Comparison of ENCODE assay signal across 1 cellular context in the genomic region with DNA sequence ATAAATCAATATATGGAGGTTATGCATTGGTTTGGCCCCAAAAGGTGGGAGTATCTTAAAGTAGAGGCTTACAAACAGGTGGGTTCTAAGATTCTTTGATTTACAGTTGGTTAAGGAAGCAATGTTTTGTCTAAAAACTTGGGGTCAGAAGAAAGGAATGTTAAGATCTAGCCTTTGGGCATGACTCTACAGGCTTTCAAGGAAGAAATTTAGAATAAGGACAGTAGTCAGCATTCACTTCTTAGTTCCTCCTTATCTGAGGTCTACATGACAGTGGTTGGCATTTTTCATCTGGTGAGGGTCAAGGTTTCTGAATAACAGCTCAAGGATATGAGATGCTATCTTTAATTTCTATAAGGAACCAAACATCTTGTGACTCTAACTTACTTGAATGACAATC.
TF ChIP-seq lines count a peak whose summit lies in the region.

No MANE protein-coding gene starts in this region.

TF ChIP-seq in GM23338, 12 proteins besides CTCF, POLR2A, EP300 and RAD21 (continued from another document):
- TF ChIP-seq, protein P1, sequence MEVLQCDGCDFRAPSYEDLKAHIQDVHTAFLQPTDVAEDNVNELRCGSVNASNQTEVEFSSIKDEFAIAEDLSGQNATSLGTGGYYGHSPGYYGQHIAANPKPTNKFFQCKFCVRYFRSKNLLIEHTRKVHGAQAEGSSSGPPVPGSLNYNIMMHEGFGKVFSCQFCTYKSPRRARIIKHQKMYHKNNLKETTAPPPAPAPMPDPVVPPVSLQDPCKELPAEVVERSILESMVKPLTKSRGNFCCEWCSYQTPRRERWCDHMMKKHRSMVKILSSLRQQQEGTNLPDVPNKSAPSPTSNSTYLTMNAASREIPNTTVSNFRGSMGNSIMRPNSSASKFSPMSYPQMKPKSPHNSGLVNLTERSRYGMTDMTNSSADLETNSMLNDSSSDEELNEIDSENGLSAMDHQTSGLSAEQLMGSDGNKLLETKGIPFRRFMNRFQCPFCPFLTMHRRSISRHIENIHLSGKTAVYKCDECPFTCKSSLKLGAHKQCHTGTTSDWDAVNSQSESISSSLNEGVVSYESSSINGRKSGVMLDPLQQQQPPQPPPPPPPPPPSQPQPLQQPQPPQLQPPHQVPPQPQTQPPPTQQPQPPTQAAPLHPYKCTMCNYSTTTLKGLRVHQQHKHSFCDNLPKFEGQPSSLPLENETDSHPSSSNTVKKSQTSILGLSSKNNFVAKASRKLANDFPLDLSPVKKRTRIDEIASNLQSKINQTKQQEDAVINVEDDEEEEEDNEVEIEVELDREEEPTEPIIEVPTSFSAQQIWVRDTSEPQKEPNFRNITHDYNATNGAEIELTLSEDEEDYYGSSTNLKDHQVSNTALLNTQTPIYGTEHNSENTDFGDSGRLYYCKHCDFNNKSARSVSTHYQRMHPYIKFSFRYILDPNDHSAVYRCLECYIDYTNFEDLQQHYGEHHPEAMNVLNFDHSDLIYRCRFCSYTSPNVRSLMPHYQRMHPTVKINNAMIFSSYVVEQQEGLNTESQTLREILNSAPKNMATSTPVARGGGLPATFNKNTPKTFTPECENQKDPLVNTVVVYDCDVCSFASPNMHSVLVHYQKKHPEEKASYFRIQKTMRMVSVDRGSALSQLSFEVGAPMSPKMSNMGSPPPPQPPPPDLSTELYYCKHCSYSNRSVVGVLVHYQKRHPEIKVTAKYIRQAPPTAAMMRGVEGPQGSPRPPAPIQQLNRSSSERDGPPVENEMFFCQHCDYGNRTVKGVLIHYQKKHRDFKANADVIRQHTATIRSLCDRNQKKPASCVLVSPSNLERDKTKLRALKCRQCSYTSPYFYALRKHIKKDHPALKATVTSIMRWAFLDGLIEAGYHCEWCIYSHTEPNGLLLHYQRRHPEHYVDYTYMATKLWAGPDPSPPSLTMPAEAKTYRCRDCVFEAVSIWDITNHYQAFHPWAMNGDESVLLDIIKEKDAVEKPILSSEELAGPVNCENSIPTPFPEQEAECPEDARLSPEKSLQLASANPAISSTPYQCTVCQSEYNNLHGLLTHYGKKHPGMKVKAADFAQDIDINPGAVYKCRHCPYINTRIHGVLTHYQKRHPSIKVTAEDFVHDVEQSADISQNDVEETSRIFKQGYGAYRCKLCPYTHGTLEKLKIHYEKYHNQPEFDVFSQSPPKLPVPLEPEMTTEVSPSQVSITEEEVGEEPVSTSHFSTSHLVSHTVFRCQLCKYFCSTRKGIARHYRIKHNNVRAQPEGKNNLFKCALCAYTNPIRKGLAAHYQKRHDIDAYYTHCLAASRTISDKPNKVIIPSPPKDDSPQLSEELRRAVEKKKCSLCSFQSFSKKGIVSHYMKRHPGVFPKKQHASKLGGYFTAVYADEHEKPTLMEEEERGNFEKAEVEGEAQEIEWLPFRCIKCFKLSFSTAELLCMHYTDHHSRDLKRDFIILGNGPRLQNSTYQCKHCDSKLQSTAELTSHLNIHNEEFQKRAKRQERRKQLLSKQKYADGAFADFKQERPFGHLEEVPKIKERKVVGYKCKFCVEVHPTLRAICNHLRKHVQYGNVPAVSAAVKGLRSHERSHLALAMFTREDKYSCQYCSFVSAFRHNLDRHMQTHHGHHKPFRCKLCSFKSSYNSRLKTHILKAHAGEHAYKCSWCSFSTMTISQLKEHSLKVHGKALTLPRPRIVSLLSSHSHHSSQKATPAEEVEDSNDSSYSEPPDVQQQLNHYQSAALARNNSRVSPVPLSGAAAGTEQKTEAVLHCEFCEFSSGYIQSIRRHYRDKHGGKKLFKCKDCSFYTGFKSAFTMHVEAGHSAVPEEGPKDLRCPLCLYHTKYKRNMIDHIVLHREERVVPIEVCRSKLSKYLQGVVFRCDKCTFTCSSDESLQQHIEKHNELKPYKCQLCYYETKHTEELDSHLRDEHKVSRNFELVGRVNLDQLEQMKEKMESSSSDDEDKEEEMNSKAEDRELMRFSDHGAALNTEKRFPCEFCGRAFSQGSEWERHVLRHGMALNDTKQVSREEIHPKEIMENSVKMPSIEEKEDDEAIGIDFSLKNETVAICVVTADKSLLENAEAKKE (CRISPR knock-in tag; IDR thresholded peaks at IDR 0.05): no peak
- no peak for TF ChIP-seq EZH2 (IDR thresholded peaks at IDR 0.05; ENCODE audit: low read depth, unreplicated experiment)
- no peak for TF ChIP-seq NANOG (IDR thresholded peaks at IDR 0.05; ENCODE audit: borderline replicate concordance)
- TF ChIP-seq, protein P2, sequence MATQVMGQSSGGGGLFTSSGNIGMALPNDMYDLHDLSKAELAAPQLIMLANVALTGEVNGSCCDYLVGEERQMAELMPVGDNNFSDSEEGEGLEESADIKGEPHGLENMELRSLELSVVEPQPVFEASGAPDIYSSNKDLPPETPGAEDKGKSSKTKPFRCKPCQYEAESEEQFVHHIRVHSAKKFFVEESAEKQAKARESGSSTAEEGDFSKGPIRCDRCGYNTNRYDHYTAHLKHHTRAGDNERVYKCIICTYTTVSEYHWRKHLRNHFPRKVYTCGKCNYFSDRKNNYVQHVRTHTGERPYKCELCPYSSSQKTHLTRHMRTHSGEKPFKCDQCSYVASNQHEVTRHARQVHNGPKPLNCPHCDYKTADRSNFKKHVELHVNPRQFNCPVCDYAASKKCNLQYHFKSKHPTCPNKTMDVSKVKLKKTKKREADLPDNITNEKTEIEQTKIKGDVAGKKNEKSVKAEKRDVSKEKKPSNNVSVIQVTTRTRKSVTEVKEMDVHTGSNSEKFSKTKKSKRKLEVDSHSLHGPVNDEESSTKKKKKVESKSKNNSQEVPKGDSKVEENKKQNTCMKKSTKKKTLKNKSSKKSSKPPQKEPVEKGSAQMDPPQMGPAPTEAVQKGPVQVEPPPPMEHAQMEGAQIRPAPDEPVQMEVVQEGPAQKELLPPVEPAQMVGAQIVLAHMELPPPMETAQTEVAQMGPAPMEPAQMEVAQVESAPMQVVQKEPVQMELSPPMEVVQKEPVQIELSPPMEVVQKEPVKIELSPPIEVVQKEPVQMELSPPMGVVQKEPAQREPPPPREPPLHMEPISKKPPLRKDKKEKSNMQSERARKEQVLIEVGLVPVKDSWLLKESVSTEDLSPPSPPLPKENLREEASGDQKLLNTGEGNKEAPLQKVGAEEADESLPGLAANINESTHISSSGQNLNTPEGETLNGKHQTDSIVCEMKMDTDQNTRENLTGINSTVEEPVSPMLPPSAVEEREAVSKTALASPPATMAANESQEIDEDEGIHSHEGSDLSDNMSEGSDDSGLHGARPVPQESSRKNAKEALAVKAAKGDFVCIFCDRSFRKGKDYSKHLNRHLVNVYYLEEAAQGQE (IDR thresholded peaks at IDR 0.05; ENCODE audit: unreplicated experiment): no peak
- TF ChIP-seq POLR2AphosphoS5 (IDR thresholded peaks at IDR 0.05; ENCODE audit: low read depth): no peak
- TF ChIP-seq STAT1 (IDR thresholded peaks at IDR 0.05; ENCODE audit: unreplicated experiment): no peak
- TF ChIP-seq ZNF331 (CRISPR knock-in tag; IDR thresholded peaks at IDR 0.05; ENCODE audit: low read depth): no peak
- TF ChIP-seq ETS1 (IDR thresholded peaks at IDR 0.05): no peak
- no peak for TF ChIP-seq CREB1 (CRISPR knock-in tag; IDR thresholded peaks at IDR 0.05; ENCODE audit: low read depth)
- TF ChIP-seq ZNF114 (CRISPR knock-in tag; IDR thresholded peaks at IDR 0.05): no peak
- no peak for TF ChIP-seq EZH2phosphoT487 (IDR thresholded peaks at IDR 0.05; ENCODE audit: unreplicated experiment)
